In the genomic region with DNA sequence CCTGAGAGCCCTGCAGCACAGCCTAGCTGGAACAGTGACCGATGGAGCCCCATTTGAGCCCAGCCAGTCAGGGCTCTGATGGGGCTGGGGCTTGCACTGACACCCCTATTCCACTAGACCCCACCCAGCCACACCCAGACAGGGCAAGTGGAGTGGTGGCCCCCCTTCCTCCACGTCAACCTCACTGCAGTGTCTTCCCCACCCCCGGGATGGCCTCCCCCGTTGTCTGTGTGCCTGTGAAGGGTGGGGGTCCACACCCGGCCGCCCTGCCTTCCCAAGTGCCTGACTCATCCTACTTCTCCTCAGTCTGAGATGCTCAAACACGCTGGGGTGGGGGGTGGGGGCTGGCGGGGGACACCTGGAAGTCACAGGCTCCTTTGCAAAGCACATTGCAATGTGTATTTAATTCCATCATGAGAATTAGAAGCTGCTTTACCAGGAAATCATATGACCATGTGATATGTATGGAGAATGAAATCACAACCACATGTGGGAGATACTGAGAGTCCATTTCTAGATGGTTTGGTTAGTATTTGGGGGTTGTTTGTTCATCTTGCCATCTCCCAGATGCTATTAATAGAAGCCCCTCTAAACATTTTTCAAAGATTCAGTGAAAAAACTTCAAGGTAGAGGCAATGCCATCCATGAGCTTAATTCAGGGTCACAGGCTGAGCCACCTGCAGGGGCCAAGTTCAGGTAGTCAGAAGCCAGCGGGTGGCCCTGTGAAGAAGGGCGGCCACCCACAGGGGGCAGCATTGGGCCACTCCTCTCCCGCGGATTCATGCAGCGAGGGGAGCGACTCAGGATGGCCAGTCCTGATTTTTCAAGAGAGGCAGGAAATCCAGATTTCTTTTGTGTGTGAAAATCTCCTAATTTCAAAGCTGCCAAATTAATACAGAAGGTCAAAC, we compare ENCODE assay signal across 8 cellular contexts. TPM values are rescaled to one million over a fixed set of nuclear protein-coding genes. Genes with fewer than 3 reads are reported as not detected.
DNase-seq lines count a peak whose midpoint lies in the region; ATAC-seq and TF ChIP-seq lines count a peak whose summit lies in the region.

No MANE protein-coding gene starts in this region.

- H3K4me3 Mint-ChIP-seq in activated CD4-positive, alpha-beta T cell treated with anti-CD3 and anti-CD28 coated beads, Interleukin-2, amount 10 ng/mL, durations not matched to agents 7 days and 5 days, result no peak overlapping the region
- peak overlapping the region; percentile 11 for H3K4me3 Mint-ChIP-seq in memory B cell

- CTCF ChIA-PET in activated CD4-positive, alpha-beta T cell treated with anti-CD3 and anti-CD28 coated beads, Interleukin-2, amount 10 ng/mL, durations not matched to agents 7 days and 5 days (lab: Charles Lee), result interaction anchor here (0.7 to 2.3 kb wide), 4 partner anchors 15 to 67 kb away, joined by 3 to 13 read pairs (median 4); a partner anchor contains a TSS

- peak; percentile 58 for ATAC-seq in GM19023 (IDR thresholded peaks at IDR 0.05; ENCODE audit: unreplicated experiment)
- peak; percentile 53 for ATAC-seq in memory B cell (ENCODE audit: low read depth)

- no peaks in the 10 kb centered on the region for H3K36me3 Mint-ChIP-seq in activated CD4-positive, alpha-beta T cell treated with anti-CD3 and anti-CD28 coated beads, Interleukin-2, amount 10 ng/mL, durations not matched to agents 7 days and 5 days (ENCODE audit: low read depth)
- no peaks in the 10 kb centered on the region for H3K36me3 Mint-ChIP-seq in memory B cell

- no peaks in the 10 kb centered on the region for H3K9me3 Mint-ChIP-seq in activated CD4-positive, alpha-beta T cell treated with anti-CD3 and anti-CD28 coated beads, Interleukin-2, amount 10 ng/mL, durations not matched to agents 7 days and 5 days
- H3K9me3 Mint-ChIP-seq in memory B cell, result no peaks in the 10 kb centered on the region

- peak; percentile 84 for TF ChIP-seq CTCF in AG10803 (conservative IDR thresholded peaks at IDR 0.05; ENCODE audit: low read length)

- no peak overlapping the region for H3K27ac Mint-ChIP-seq in activated CD4-positive, alpha-beta T cell treated with anti-CD3 and anti-CD28 coated beads, Interleukin-2, amount 10 ng/mL, durations not matched to agents 7 days and 5 days
- no peak overlapping the region for H3K27ac Mint-ChIP-seq in memory B cell

- POLR2A ChIA-PET in activated CD4-positive, alpha-beta T cell treated with anti-CD3 and anti-CD28 coated beads, Interleukin-2, amount 10 ng/mL, durations not matched to agents 7 days and 5 days (lab: Charles Lee), result no interaction called here

- H3K4me1 Mint-ChIP-seq in activated CD4-positive, alpha-beta T cell treated with anti-CD3 and anti-CD28 coated beads, Interleukin-2, amount 10 ng/mL, durations not matched to agents 7 days and 5 days, result peaks cover 4% of the 10 kb centered on the region
- H3K4me1 Mint-ChIP-seq in memory B cell, result peaks cover 4% of the 10 kb centered on the region

- H3K27me3 Mint-ChIP-seq in activated CD4-positive, alpha-beta T cell treated with anti-CD3 and anti-CD28 coated beads, Interleukin-2, amount 10 ng/mL, durations not matched to agents 7 days and 5 days, result peaks cover 4% of the 10 kb centered on the region
- peaks cover 32% of the 10 kb centered on the region for H3K27me3 Mint-ChIP-seq in memory B cell

- no peak overlapping the region for H3K4me3 ChIP-seq in AG10803 (ENCODE audit: low read length)

- DNase-seq in AG10803 (ENCODE audit: low read depth) (peak; percentile 53), NCI-H1694 (lab: John Stamatoyannopoulos, UW) (peak; percentile 86), memory B cell (ENCODE audit: low spot score in 2 of 2) (peak in 1 of 2 donors; percentile 34), GDM1 (lab: John Stamatoyannopoulos, UW) (no peak)
- DNase-seq in activated CD4-positive, alpha-beta T cell treated with anti-CD3 and anti-CD28 coated beads, Interleukin-2, amount 10 ng/mL, durations not matched to agents 7 days and 5 days, result peak; percentile 62
- DNase-seq in effector CD4-positive, alpha-beta T cell, result peak; percentile 37
- peak; percentile 33 to 36 for DNase-seq in stimulated activated CD8-positive, alpha-beta memory T cell treated with anti-CD3 and anti-CD28 coated beads, Interleukin-7, amount 100 ng/mL, for 48 hours (ENCODE audit: extremely low read depth in 1 of 2, low read depth in 1 of 2)

RNA-seq across cellular contexts. Expression of a gene that starts 22.7 kb away (rescaled TPM):
- total RNA-seq in activated CD4-positive, alpha-beta T cell treated with anti-CD3 and anti-CD28 coated beads, Interleukin-2, amount 10 ng/mL, durations not matched to agents 7 days and 5 days, result 10 to 100 TPM; 34.5 to 40.5 TPM

RNA-seq across cellular contexts. Expression of a gene that starts 38.3 kb away (rescaled TPM):
- not detected for total RNA-seq in activated CD4-positive, alpha-beta T cell treated with anti-CD3 and anti-CD28 coated beads, Interleukin-2, amount 10 ng/mL, durations not matched to agents 7 days and 5 days

RNA-seq across cellular contexts. Expression of a gene that starts 41.3 kb away (rescaled TPM):
- 1 to 10 TPM; 2.0 to 2.6 TPM for total RNA-seq in activated CD4-positive, alpha-beta T cell treated with anti-CD3 and anti-CD28 coated beads, Interleukin-2, amount 10 ng/mL, durations not matched to agents 7 days and 5 days

RNA-seq across cellular contexts. Expression of a gene that starts 57.8 kb away (rescaled TPM):
- total RNA-seq in activated CD4-positive, alpha-beta T cell treated with anti-CD3 and anti-CD28 coated beads, Interleukin-2, amount 10 ng/mL, durations not matched to agents 7 days and 5 days, result not detected
